ENCODE assay signal across 1 cellular context in genomic region chr1:53393325-53393792, GRCh38.
TF ChIP-seq lines count a peak whose summit lies in the region.

No MANE protein-coding gene starts in this region.

TF ChIP-seq in GM23338, 12 proteins besides CTCF, POLR2A, EP300 and RAD21 (continued from another document):
- TF ChIP-seq ZNF462 (CRISPR knock-in tag; IDR thresholded peaks at IDR 0.05) (no peak), EZH2phosphoT487 (IDR thresholded peaks at IDR 0.05; ENCODE audit: unreplicated experiment) (no peak), CREB1 (CRISPR knock-in tag; IDR thresholded peaks at IDR 0.05; ENCODE audit: low read depth) (no peak), EZH2 (IDR thresholded peaks at IDR 0.05; ENCODE audit: low read depth, unreplicated experiment) (no peak)
